32 cellular contexts compared by ENCODE assay signal in genomic region chr7:44438851-44439250, GRCh38. TPM values are rescaled to one million over a fixed set of nuclear protein-coding genes. Genes with fewer than 3 reads are reported as not detected.
DNase-seq lines count a peak whose midpoint lies in the region; ATAC-seq and TF ChIP-seq lines count a peak whose summit lies in the region.
"Had no signal": no experiment of that assay in that cellular context is flagged by ENCODE, and none has a peak within 500 bp of the region (broad histone marks: within the 10 kb centered on the region; RNA-seq: fewer than 3 reads in every experiment).

No MANE protein-coding gene starts in this region.

- no peaks in the 10 kb centered on the region for H3K36me3 ChIP-seq in GM23248 (ENCODE audit: low read depth)
- no peaks in the 10 kb centered on the region; the same call in 1 of the 2 replicates for H3K36me3 ChIP-seq in H7 (replicated peaks; ENCODE audit: control insufficient read depth, insufficient read depth, low read length)
- H3K36me3 ChIP-seq: gastroesophageal sphincter, right lobe of liver, transverse colon had no signal

- no peak overlapping the region for H3K4me3 Mint-ChIP-seq in CD4-positive, alpha-beta T cell
- H3K4me3 Mint-ChIP-seq in activated naive CD8-positive, alpha-beta T cell = no peak overlapping the region
- H3K4me3 Mint-ChIP-seq: brain had no signal

- 97% methylated on average over 3 of the region's 3 CpGs for WGBS in GM23248 (ENCODE audit: low coverage in 1 of 2, low lambda C conversion rate in 2 of 2, missing lambda C conversion rate in 2 of 2), 2 experiments

- no peaks in the 10 kb centered on the region for H3K9me2 ChIP-seq in GM23248 (ENCODE audit: insufficient read depth)

- H3K36me3 Mint-ChIP-seq in CD4-positive, alpha-beta T cell (ENCODE audit: low read depth) = peaks cover 55% of the 10 kb centered on the region
- peaks cover 10% of the 10 kb centered on the region for H3K36me3 Mint-ChIP-seq in activated naive CD8-positive, alpha-beta T cell

- H4K20me1 ChIP-seq in GM23248 (ENCODE audit: insufficient read depth) = no peaks in the 10 kb centered on the region; the same call in 1 of the 2 replicates

- no peak for DNase-seq in CD4-positive, alpha-beta T cell
- DNase-seq in GM23248 (peak; percentile 20), islet precursor cell (peak; percentile 65), GF-D8 (lab: John Stamatoyannopoulos, UW) (no peak), NCI-H1105 treated with DMSO at 0.1 percent for 48 hours (lab: John Stamatoyannopoulos, UW) (no peak), ecto neural progenitor cell (ENCODE audit: low spot score) (no peak), H7 (no peak)
- DNase-seq: ACHN; activated CD4-positive, alpha-beta T cell treated with anti-CD3 and anti-CD28 coated beads for 4 hours; amniotic stem cell; BE2C; DMS153; hypothalamus; left ventricle myocardium superior; MM.1S; NCI-H1417; NCI-H2029; NCI-H226; NCI-H526 treated with DMSO at 0.1 percent for 48 hours; nucleus accumbens; PC-9; right lobe of liver; Right ventricle myocardium superior; stimulated activated CD4-positive, alpha-beta T cell treated with anti-CD3 and anti-CD28 coated beads, Interleukin-4, amount 100 ng/mL, for 24 hours; transverse colon had no signal

- H3K9me3 Mint-ChIP-seq in CD4-positive, alpha-beta T cell = no peaks in the 10 kb centered on the region
- H3K9me3 Mint-ChIP-seq in activated naive CD8-positive, alpha-beta T cell (ENCODE audit: low read depth) = no peaks in the 10 kb centered on the region
- H3K9me3 Mint-ChIP-seq: brain had no signal

- no peaks in the 10 kb centered on the region for H3K27me3 Mint-ChIP-seq in CD4-positive, alpha-beta T cell
- no peaks in the 10 kb centered on the region for H3K27me3 Mint-ChIP-seq in activated naive CD8-positive, alpha-beta T cell
- H3K27me3 Mint-ChIP-seq: brain, progenitor cell of endocrine pancreas had no signal

- H3K4me2 ChIP-seq in GM23248 (ENCODE audit: unreplicated experiment) = no peak overlapping the region
- H3K4me2 ChIP-seq: KMS-11, PC-9 had no signal

- H3K27ac ChIP-seq in CD4-positive, alpha-beta T cell (ENCODE audit: low read depth, low read length) = no peak overlapping the region
- no peak overlapping the region for H3K27ac ChIP-seq in GM23248
- H3K27ac ChIP-seq: gastroesophageal sphincter, KMS-11, PC-9, right lobe of liver, transverse colon, VCaP had no signal

- in situ Hi-C loops in GM23248 (cut with MboI) = no loop called here

- H3K4me3 ChIP-seq in GM23248 (no peak overlapping the region), H7 (ENCODE audit: insufficient read depth, low read depth, low read length) (no peak overlapping the region)
- H3K4me3 ChIP-seq: gastroesophageal sphincter, PC-9, right lobe of liver, transverse colon had no signal

- H3K4me1 Mint-ChIP-seq in CD4-positive, alpha-beta T cell (ENCODE audit: low read depth) = peaks cover 71% of the 10 kb centered on the region
- peaks cover 66% of the 10 kb centered on the region for H3K4me1 Mint-ChIP-seq in activated naive CD8-positive, alpha-beta T cell (ENCODE audit: low read depth)

- intact Hi-C loops in CD4-positive, alpha-beta T cell (cut with DNase I, micrococcal nuclease) = no loop called here

- no peak for TF ChIP-seq CTCF in CD4-positive, alpha-beta T cell (IDR thresholded peaks at IDR 0.05)

- H2AFZ ChIP-seq in GM23248 = no peak overlapping the region
- H2AFZ ChIP-seq: PC-9 had no signal

- 0 out of 2 replicates have a peak, but pooled peaks cover 8% of the 10 kb centered on the region for H3F3A ChIP-seq in GM23248 (ENCODE audit: insufficient read depth)

- no peaks in the 10 kb centered on the region for H3K9me3 ChIP-seq in CD4-positive, alpha-beta T cell (ENCODE audit: control insufficient read depth, low read length)
- no peaks in the 10 kb centered on the region for H3K9me3 ChIP-seq in GM23248 (ENCODE audit: low read depth)
- H3K9me3 ChIP-seq: BE2C, gastroesophageal sphincter, right lobe of liver, transverse colon had no signal

- H3K4me1 ChIP-seq in GM23248 (ENCODE audit: insufficient read depth) = peaks cover 9% of the 10 kb centered on the region; the same call in 1 of the 2 replicates
- H3K4me1 ChIP-seq: BE2C, right lobe of liver had no signal

- H3K79me2 ChIP-seq in GM23248 (ENCODE audit: insufficient read depth) = peaks cover 100% of the 10 kb centered on the region

- CTCF ChIA-PET in CD4-positive, alpha-beta T cell (lab: Charles Lee) = no interaction called here

- no peak for ATAC-seq in CD4-positive, alpha-beta T cell (ENCODE audit: poor library complexity)
- ATAC-seq: gastroesophageal sphincter, HCT116, left ventricle myocardium superior, right lobe of liver had no signal

- POLR2A ChIA-PET in CD4-positive, alpha-beta T cell (lab: Charles Lee) = no interaction called here

- peak overlapping the region; percentile 62 for H3K27ac Mint-ChIP-seq in CD4-positive, alpha-beta T cell
- H3K27ac Mint-ChIP-seq in activated naive CD8-positive, alpha-beta T cell = peak overlapping the region; percentile 46
- H3K27ac Mint-ChIP-seq: progenitor cell of endocrine pancreas had no signal

- no peak overlapping the region for H3K9ac ChIP-seq in GM23248
- H3K9ac ChIP-seq: KMS-11 had no signal

- no peaks in the 10 kb centered on the region for H3K27me3 ChIP-seq in CD4-positive, alpha-beta T cell (ENCODE audit: control insufficient read depth, insufficient read depth, low read length)
- H3K27me3 ChIP-seq in GM23248 (replicated peaks; ENCODE audit: insufficient read depth) (no peaks in the 10 kb centered on the region), H7 (ENCODE audit: control insufficient read depth, insufficient read depth, low read length) (no peaks in the 10 kb centered on the region)
- H3K27me3 ChIP-seq: BE2C, gastroesophageal sphincter, right lobe of liver, transverse colon had no signal

RNA-seq across cellular contexts. Expression of gene NUDCD3, which starts 51.6 kb away (rescaled TPM):
- total RNA-seq in CD4-positive, alpha-beta T cell = 10 to 100 TPM; 56.6 to 60.6 TPM
- 49.2 and 56.7 TPM in 2 replicates for total RNA-seq in GM23248 (2014; rRNA removed; shearing (Covaris generic))
- polyA plus RNA-seq in GM23248 (2016; fragmentation: Nextera tagmentation; extraction: Ambion mirVana) = 79.1 and 82.4 TPM in 2 replicates
- 68.1 and 79.4 TPM in 2 replicates for total RNA-seq in H7 (2014; rRNA removed; shearing (Covaris generic))

Comparison
In these comparisons a context has a peak if more than half of its experiments do, and no peak if none do; other contexts are left out.
1. DNase-seq: peak in GM23248 (single experiment) and islet precursor cell (single experiment); none in CD4-positive, alpha-beta T cell (0 of 10), GF-D8 (single experiment), NCI-H1105 treated with DMSO at 0.1 percent for 48 hours (single experiment), ecto neural progenitor cell (single experiment) and H7 (single experiment).